14 cellular contexts compared by ENCODE assay signal in the genomic region with DNA sequence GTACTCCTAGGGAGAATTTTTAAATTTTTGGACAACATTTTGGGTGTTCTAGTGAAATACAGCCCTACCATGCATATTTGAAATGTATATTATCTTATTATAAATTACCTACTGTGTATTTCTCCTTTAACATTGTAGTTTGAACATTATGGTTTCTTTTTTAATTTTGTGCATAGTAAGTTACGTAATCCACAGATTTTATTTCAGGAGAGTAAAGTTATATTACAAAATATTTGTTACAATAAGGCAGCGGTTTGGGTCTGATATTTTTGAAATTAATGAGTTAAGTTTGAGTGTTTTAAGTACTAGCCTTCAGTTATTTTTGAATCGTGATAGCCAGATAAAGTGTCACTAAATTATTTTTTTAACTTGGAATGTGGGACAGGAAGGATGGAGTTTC. TPM values are rescaled to one million over a fixed set of nuclear protein-coding genes. Genes with fewer than 3 reads are reported as not detected.
DNase-seq lines count a peak whose midpoint lies in the region; ATAC-seq, FAIRE-seq and TF ChIP-seq lines count a peak whose summit lies in the region.
"Had no signal": no experiment of that assay in that cellular context is flagged by ENCODE, and none has a peak within 500 bp of the region (broad histone marks: within the 10 kb centered on the region; RNA-seq: fewer than 3 reads in every experiment).

No MANE protein-coding gene starts in this region.

- no peaks in the 10 kb centered on the region for H3K36me3 ChIP-seq in CD4-positive, CD25-positive, alpha-beta regulatory T cell (ENCODE audit: control insufficient read depth, insufficient read depth, low read length)
- H3K36me3 ChIP-seq in H1 (ENCODE audit: control insufficient read depth in 2 of 4, insufficient read depth in 4 of 4, low read length in 3 of 4), result no peaks in the 10 kb centered on the region
- H3K36me3 ChIP-seq: thoracic aorta had no signal

- DNase-seq in CD4-positive, CD25-positive, alpha-beta regulatory T cell, result no peak
- DNase-seq in H1 (ENCODE audit: low read depth in 1 of 2, low spot score in 2 of 2) (no peak), nephron progenitor cell (no peak), urothelium cell line (ENCODE audit: low spot score) (no peak), omental fat pad (ENCODE audit: low spot score) (no peak), T-helper 1 cell (no peak), T-helper 9 cell (no peak)
- DNase-seq: activated CD4-positive, alpha-beta memory T cell treated with anti-CD3 and anti-CD28 coated beads for 36 hours; AML-193; NCI-H1417 treated with DMSO at 0.1 percent for 48 hours had no signal

- no peak overlapping the region for H3K9ac ChIP-seq in H1 (replicated peaks in 1 of 4; ENCODE audit: extremely low read depth in 1 of 4, low read depth in 3 of 4, low read length in 3 of 4)

- no peak overlapping the region for H3K4ac ChIP-seq in H1 (replicated peaks; ENCODE audit: insufficient read length, low read depth, low read length)

- H3K56ac ChIP-seq in H1 (replicated peaks; ENCODE audit: insufficient read length, low read depth, low read length), result no peak overlapping the region

- peaks cover 2 to 3% of the 10 kb centered on the region in 2 experiments for H3K9me3 ChIP-seq in CD4-positive, CD25-positive, alpha-beta regulatory T cell (ENCODE audit: control insufficient read depth in 2 of 2, low read length in 2 of 2)
- H3K9me3 ChIP-seq in H1 (ENCODE audit: insufficient read depth in 2 of 2, low read depth in 1 of 2, low read length in 1 of 2), result 0 out of 4 replicates have a peak, but pooled peaks cover 0 to 3% of the 10 kb centered on the region in 2 experiments
- H3K9me3 ChIP-seq: thoracic aorta had no signal

- H4K5ac ChIP-seq in H1 (ENCODE audit: insufficient read length, low read depth, low read length), result no peak overlapping the region

- no peak overlapping the region for H2AK5ac ChIP-seq in H1 (ENCODE audit: low read depth, low read length)

- 90% methylated on average over 3 of the region's 3 CpGs; no CpG with 5 or more reads in 1 of the 2 experiments for WGBS in H1 (ENCODE audit: extremely low coverage in 1 of 2, insufficient coverage in 1 of 2, insufficient read length in 1 of 2, insufficient replicate concordance in 2 of 2, low coverage in 1 of 2, low lambda C conversion rate in 2 of 2, missing lambda C conversion rate in 1 of 2), 2 experiments

- no peak overlapping the region for H2BK20ac ChIP-seq in H1 (ENCODE audit: low read length)

- TF ChIP-seq CTCF in H1 (IDR thresholded peaks at IDR 0.05; ENCODE audit: control extremely low read depth in 1 of 3, insufficient read depth in 1 of 3, low read depth in 1 of 3, low read length in 3 of 3) (no peak), nephron progenitor cell (IDR thresholded peaks at IDR 0.05) (no peak), omental fat pad (IDR thresholded peaks at IDR 0.05) (no peak)

- ATAC-seq in CD4-positive, CD25-positive, alpha-beta regulatory T cell (ENCODE audit: low read depth in 2 of 2), result no peak
- no peak for ATAC-seq in omental fat pad (ENCODE audit: low FRiP score)

- no peak overlapping the region for H3K27ac ChIP-seq in CD4-positive, CD25-positive, alpha-beta regulatory T cell (ENCODE audit: insufficient read depth, low read length, poor library complexity, severe bottlenecking)
- H3K27ac ChIP-seq in H1 (ENCODE audit: low read depth, low read length), result no peak overlapping the region

- no peak overlapping the region for H3K14ac ChIP-seq in H1 (ENCODE audit: insufficient read length)

- TF ChIP-seq EP300 in H1 (IDR thresholded peaks at IDR 0.05; ENCODE audit: borderline replicate concordance in 1 of 2, low read depth in 2 of 2, low read length in 2 of 2), result no peak

- peaks cover 0 to 14% (median 4%) of the 10 kb centered on the region in 7 donors for H3K9me3 Mint-ChIP-seq in CD4-positive, CD25-positive, alpha-beta regulatory T cell
- H3K9me3 Mint-ChIP-seq in IgD-negative memory B cell (peaks cover 3 to 10% (median 8%) of the 10 kb centered on the region in 3 donors), nephron progenitor cell (peaks cover 39% of the 10 kb centered on the region)

- H3K79me1 ChIP-seq in H1 (ENCODE audit: low read depth, low read length), result no peaks in the 10 kb centered on the region

- H3K36me3 Mint-ChIP-seq in CD4-positive, CD25-positive, alpha-beta regulatory T cell, result no peaks in the 10 kb centered on the region
- H3K36me3 Mint-ChIP-seq in IgD-negative memory B cell, result no peaks in the 10 kb centered on the region
- peaks cover 26% of the 10 kb centered on the region for H3K36me3 Mint-ChIP-seq in nephron progenitor cell (ENCODE audit: low read depth)

- H3K18ac ChIP-seq in H1 (ENCODE audit: extremely low read depth, low read length), result no peak overlapping the region

- FAIRE-seq in H1 (lab: Jason Lieb, UNC) (no peak), urothelium cell line (lab: Jason Lieb, UNC) (no peak)

- H3K23ac ChIP-seq in H1 (ENCODE audit: insufficient read length), result no peak overlapping the region

- H2BK5ac ChIP-seq in H1 (ENCODE audit: low read depth, low read length), result no peak overlapping the region

- no peak for TF ChIP-seq POLR2A in H1 (IDR thresholded peaks at IDR 0.05; ENCODE audit: control extremely low read depth in 1 of 2, low read depth in 2 of 2, low read length in 2 of 2)

- no peak overlapping the region for H3K4me3 ChIP-seq in CD4-positive, CD25-positive, alpha-beta regulatory T cell (ENCODE audit: low read depth, low read length)
- peak overlapping the region in 2 of 4 experiments; percentile 50 to 70; a peak in 3 of 8 replicates for H3K4me3 ChIP-seq in H1 (ENCODE audit: extremely low read depth in 1 of 4, insufficient read depth in 2 of 4, low read depth in 3 of 4, low read length in 4 of 4)

- H2BK12ac ChIP-seq in H1 (ENCODE audit: low read depth, low read length), result no peak overlapping the region

- peaks cover 25% of the 10 kb centered on the region for H3K4me1 ChIP-seq in CD4-positive, CD25-positive, alpha-beta regulatory T cell (ENCODE audit: control insufficient read depth, insufficient read depth, low read length, poor library complexity, severe bottlenecking)
- peaks cover 0 to 4% (median 1%) of the 10 kb centered on the region in 4 experiments; a peak in 2 of 7 replicates for H3K4me1 ChIP-seq in H1 (replicated peaks in 1 of 4; ENCODE audit: control insufficient read depth in 3 of 4, insufficient read depth in 4 of 4, low read length in 3 of 4)

- H4K20me1 ChIP-seq in H1 (replicated peaks in 1 of 2; ENCODE audit: control insufficient read depth in 1 of 2, insufficient read depth in 2 of 2, low read length in 2 of 2), result no peaks in the 10 kb centered on the region

- H2AFZ ChIP-seq in H1 (ENCODE audit: low read length), result no peak overlapping the region

- H3K4me3 Mint-ChIP-seq in CD4-positive, CD25-positive, alpha-beta regulatory T cell, result peak overlapping the region in 3 of 4 donors; percentile 92 to 94 (median 93)
- H3K4me3 Mint-ChIP-seq in IgD-negative memory B cell (peak overlapping the region in 3 of 4 donors; percentile 69 to 99 (median 80)), nephron progenitor cell (peak overlapping the region; percentile 98)
- H3K4me3 Mint-ChIP-seq: activated CD4-positive, alpha-beta memory T cell treated with anti-CD3 and anti-CD28 coated beads for 36 hours had no signal

- TF ChIP-seq RAD21 in H1 (IDR thresholded peaks at IDR 0.05 in 1 of 2, conservative IDR thresholded peaks at IDR 0.05 in 1 of 2; ENCODE audit: low read depth in 2 of 2, low read length in 2 of 2), result no peak

- H3K27me3 ChIP-seq in CD4-positive, CD25-positive, alpha-beta regulatory T cell (ENCODE audit: control insufficient read depth, insufficient read depth, low read length), result peaks cover 15% of the 10 kb centered on the region
- H3K27me3 ChIP-seq in H1 (replicated peaks in 1 of 4; ENCODE audit: control insufficient read depth in 3 of 4, extremely low read depth in 1 of 4, insufficient read depth in 3 of 4, low read length in 3 of 4), result peaks cover 0 to 20% (median 4%) of the 10 kb centered on the region in 4 experiments; a peak in 5 of 7 replicates

- peak overlapping the region; percentile 91 to 100 for H3K4me2 ChIP-seq in H1 (ENCODE audit: insufficient read depth in 1 of 2, low read depth in 2 of 2, low read length in 2 of 2)

- POLR2A ChIA-PET in H1 (lab: Charles Lee; ENCODE audit: partially characterized antibody), result interaction anchor here (2.5 to 4.2 kb wide), 2 partner anchors 10 to 14 kb away, joined by 16 to 32 read pairs; no protein-coding TSS in a partner anchor

- H3K23me2 ChIP-seq in H1 (ENCODE audit: low read depth, low read length), result peaks cover 22% of the 10 kb centered on the region

- H4K91ac ChIP-seq in H1 (replicated peaks; ENCODE audit: insufficient read length, low read length), result no peak overlapping the region

- H3K4me1 Mint-ChIP-seq in CD4-positive, CD25-positive, alpha-beta regulatory T cell, result peaks cover 0 to 17% (median 4%) of the 10 kb centered on the region in 4 donors
- H3K4me1 Mint-ChIP-seq in IgD-negative memory B cell (peaks cover 5 to 7% (median 6%) of the 10 kb centered on the region in 3 donors), nephron progenitor cell (peaks cover 23% of the 10 kb centered on the region)

- no peaks in the 10 kb centered on the region for H3K79me2 ChIP-seq in H1 (ENCODE audit: control insufficient read depth in 1 of 2, insufficient read depth in 2 of 2, low read length in 2 of 2)

- H2BK15ac ChIP-seq in H1 (ENCODE audit: low read length), result no peak overlapping the region

- H3K27me3 Mint-ChIP-seq in CD4-positive, CD25-positive, alpha-beta regulatory T cell, result peaks cover 60% of the 10 kb centered on the region
- peaks cover 12% of the 10 kb centered on the region for H3K27me3 Mint-ChIP-seq in IgD-negative memory B cell
- peaks cover 9% of the 10 kb centered on the region for H3K27me3 Mint-ChIP-seq in nephron progenitor cell (ENCODE audit: low read depth, poor library complexity)

- H2BK120ac ChIP-seq in H1 (replicated peaks; ENCODE audit: low read depth, low read length), result no peak overlapping the region

- H4K8ac ChIP-seq in H1 (ENCODE audit: extremely low read depth, insufficient read depth, low read length), result no peak overlapping the region

- no peak overlapping the region for H3K27ac Mint-ChIP-seq in CD4-positive, CD25-positive, alpha-beta regulatory T cell
- H3K27ac Mint-ChIP-seq in IgD-negative memory B cell (no peak overlapping the region), nephron progenitor cell (no peak overlapping the region)
- H3K27ac Mint-ChIP-seq: activated CD4-positive, alpha-beta memory T cell treated with anti-CD3 and anti-CD28 coated beads for 36 hours; activated T-helper 2 cell treated with anti-CD3 and anti-CD28 coated beads, Interferon-gamma antibody, Interleukin-2, Interleukin-4, amounts not matched to agents 10 μg/mL and 5 μg/mL and 100 μg/mL, durations not matched to agents 14 hours and 24 hours and 36 hours; memory B cell had no signal

- CTCF ChIA-PET in H1 (lab: Charles Lee; ENCODE audit: partially characterized antibody), result interaction anchor here (0.6 to 1.5 kb wide), 4 partner anchors 9 to 1321 kb away, joined by 3 to 5 read pairs (median 3); no protein-coding TSS in a partner anchor

RNA-seq across cellular contexts. Expression of gene SOX4, which starts 7.3 kb away (rescaled TPM):
- total RNA-seq in CD4-positive, CD25-positive, alpha-beta regulatory T cell, result 7.6 TPM
- under 1 TPM; 0.30 to 0.59 (median 0.45) TPM for polyA plus RNA-seq in CD4-positive, CD25-positive, alpha-beta regulatory T cell
- 1.2 TPM for polyA plus RNA-seq in IgD-negative memory B cell
- 162 and 169 TPM in 2 replicates for total RNA-seq in H1 (2021; fragmentation: NEBNext Ultra II Directional; extraction: Animal tissue kit (Norgen Biotek cat#: 25700))
- polyA plus RNA-seq in H1 (2011; rRNA removed), result 14.1 and 16.1 TPM in 2 replicates
- 25.2 TPM for polyA plus RNA-seq in H1 (2011; cell fraction: cytosol; rRNA removed)
- polyA plus RNA-seq in H1 (2011; cell fraction: nucleus; rRNA removed), result 28.0 TPM
- polyA plus RNA-seq in H1 (2012, experiment 1 of 2), result 42.4 to 50.3 TPM (median 46.5 TPM) in 4 replicates
- polyA plus RNA-seq in H1 (2012, experiment 2 of 2), result 31.6 TPM
- 141 TPM for polyA plus RNA-seq in H1 (2013, experiment 1 of 2)
- polyA plus RNA-seq in H1 (2013, experiment 2 of 2), result 134 TPM
- 26.2 and 31.1 TPM in 2 replicates for polyA minus RNA-seq in H1 (2011; rRNA and poly(A)+ RNA removed)
- 46.9 TPM for polyA minus RNA-seq in H1 (2011; cell fraction: cytosol; rRNA and poly(A)+ RNA removed)
- polyA minus RNA-seq in H1 (2011; cell fraction: nucleus; rRNA and poly(A)+ RNA removed), result 36.0 TPM
- 10 to 100 TPM in 2 of 4 donors, 1 to 10 TPM in 2; 6.8 to 12.1 (median 9.4) TPM for total RNA-seq in omental fat pad

Comparison
In these comparisons a context has a peak if more than half of its experiments do, and no peak if none do; other contexts are left out.
1. RNA of gene SOX4, which starts 7.3 kb away (total RNA-seq): 162 to 169 TPM in H1; 6.8 to 12.1 TPM in omental fat pad and 7.6 TPM in CD4-positive, CD25-positive, alpha-beta regulatory T cell (single experiment); every median in the first group is over 10 times any median in the second.
2. Peak in every context shown above with its lines, with median percentiles within 50 percentile points of each other: H3K4me3 Mint-ChIP-seq.